ENCODE assay signal across 22 cellular contexts in genomic region chr17:79627184-79627765, GRCh38. TPM values are rescaled to one million over a fixed set of nuclear protein-coding genes. Genes with fewer than 3 reads are reported as not detected.
DNase-seq lines count a peak whose midpoint lies in the region; ATAC-seq, FAIRE-seq and TF ChIP-seq lines count a peak whose summit lies in the region.
"Had no signal": no experiment of that assay in that cellular context is flagged by ENCODE, and none has a peak within 500 bp of the region (broad histone marks: within the 10 kb centered on the region; RNA-seq: fewer than 3 reads in every experiment).

No MANE protein-coding gene starts in this region.

- no peaks in the 10 kb centered on the region for H3K36me3 ChIP-seq in right lobe of liver
- no peaks in the 10 kb centered on the region for H3K36me3 ChIP-seq in HepG2 (replicated peaks in 1 of 2; ENCODE audit: control insufficient read depth in 1 of 2, insufficient read depth in 2 of 2, low read length in 2 of 2)
- no peaks in the 10 kb centered on the region for H3K36me3 ChIP-seq in aorta (ENCODE audit: control insufficient read depth in 1 of 2, insufficient read depth in 2 of 2, low read length in 1 of 2)
- H3K36me3 ChIP-seq: BLaER1, left lung, tibial nerve had no signal

- no peak overlapping the region for H3K4me3 ChIP-seq in right lobe of liver
- H3K4me3 ChIP-seq in HepG2 (replicated peaks in 1 of 3; ENCODE audit: insufficient read depth in 1 of 3, low read depth in 2 of 3, low read length in 3 of 3): no peak overlapping the region
- no peak overlapping the region for H3K4me3 ChIP-seq in dorsolateral prefrontal cortex
- no peak overlapping the region for H3K4me3 ChIP-seq in aorta (ENCODE audit: low read length in 2 of 2)
- H3K4me3 ChIP-seq: BLaER1, left lung, tibial nerve had no signal

- no peaks in the 10 kb centered on the region; the same call in 1 of the 2 replicates for H4K20me1 ChIP-seq in HepG2 (ENCODE audit: insufficient read depth, low read length)
- H4K20me1 ChIP-seq: BLaER1 had no signal

- BruUV-seq in HepG2 (replicated peaks; lab: Mats Ljungman, UMichigan): no TSS peak

- peak; percentile 7 to 38 (median 27) for DNase-seq in right lobe of liver
- no peak for DNase-seq in HepG2 (ENCODE audit: low spot score)
- DNase-seq in dorsolateral prefrontal cortex: peak in 8 of 10 donors; percentile 2 to 40 (median 16)
- DNase-seq in omental fat pad (ENCODE audit: low spot score): peak; percentile 6
- DNase-seq in aorta: peak; percentile 28 to 60
- DNase-seq in NCI-H446 treated with DMSO at 0.1 percent for 48 hours (lab: John Stamatoyannopoulos, UW): no peak
- no peak for DNase-seq in DMS 273 (lab: John Stamatoyannopoulos, UW; ENCODE audit: unreplicated experiment)
- DNase-seq: activated CD4-positive, alpha-beta T cell treated with anti-CD3 and anti-CD28 coated beads for 4 hours; DMS 273 treated with DMSO at 0.1 percent for 48 hours; NCI-H1092; NCI-H2107; NCI-H526; T-helper 9 cell had no signal

- TF ChIP-seq EP300 in HepG2 (IDR thresholded peaks at IDR 0.05; ENCODE audit: low read depth in 2 of 2, low read length in 2 of 2): no peak
- TF ChIP-seq EP300 in HepG2 (CRISPR knock-in tag; IDR thresholded peaks at IDR 0.05; ENCODE audit: borderline replicate concordance): no peak

- no peak overlapping the region for H2AFZ ChIP-seq in HepG2 (ENCODE audit: low read length)
- H2AFZ ChIP-seq: parathyroid adenoma had no signal

- ATAC-seq in right lobe of liver (no peak), HepG2 (no peak), omental fat pad (ENCODE audit: low FRiP score) (no peak), aorta (ENCODE audit: low FRiP score) (no peak), HG03378 (IDR thresholded peaks at IDR 0.05; ENCODE audit: unreplicated experiment) (no peak)
- ATAC-seq: left lung; stimulated activated memory B cell treated with anti-CD40 and anti-IgM and Interleukin-4, amounts not matched to agents 10 μg/mL and 1 μg/mL and 100 μg/mL, for 72 hours had no signal

- no peak for TF ChIP-seq RAD21 in HepG2 (CRISPR knock-in tag; IDR thresholded peaks at IDR 0.05)

- H3K9me3 ChIP-seq in right lobe of liver (no peaks in the 10 kb centered on the region), HepG2 (ENCODE audit: low read length) (no peaks in the 10 kb centered on the region), aorta (ENCODE audit: control insufficient read depth, low read length) (no peaks in the 10 kb centered on the region)
- H3K9me3 ChIP-seq: BLaER1, left lung, tibial nerve had no signal

- H3K79me2 ChIP-seq in HepG2 (ENCODE audit: insufficient read depth, low read length): no peaks in the 10 kb centered on the region
- H3K79me2 ChIP-seq: parathyroid adenoma had no signal

- TF ChIP-seq CTCF in right lobe of liver (IDR thresholded peaks at IDR 0.05): no peak
- TF ChIP-seq CTCF in HepG2 (CRISPR knock-in tag; IDR thresholded peaks at IDR 0.05): no peak
- TF ChIP-seq CTCF in dorsolateral prefrontal cortex (IDR thresholded peaks at IDR 0.05 in 54 of 56, conservative IDR thresholded peaks at IDR 0.05 in 2 of 56; ENCODE audit: low read depth in 1 of 56, partially characterized antibody in 56 of 56): no peak
- no peak for TF ChIP-seq CTCF in omental fat pad (IDR thresholded peaks at IDR 0.05)

- in situ Hi-C loops in HepG2 (cut with HindIII; ENCODE audit: extremely low pct_ligation_motif_present, low pct_unique_long_range_greater_than_20kb): no loop called here

- CTCF ChIA-PET in HepG2 (lab: Yijun Ruan, JAX; ENCODE audit: low intra/inter-chr PET ratio, low total read pairs): no interaction called here

- H3K27ac ChIP-seq in right lobe of liver (no peak overlapping the region), HepG2 (ENCODE audit: extremely low read length, insufficient read depth, low read length) (no peak overlapping the region), dorsolateral prefrontal cortex (no peak overlapping the region), aorta (ENCODE audit: low read depth in 1 of 2, low read length in 2 of 2) (no peak overlapping the region)
- H3K27ac ChIP-seq: BLaER1, KMS-11, left lung, parathyroid adenoma, tibial nerve had no signal

- H3K27me3 ChIP-seq in right lobe of liver (no peaks in the 10 kb centered on the region), HepG2 (ENCODE audit: control insufficient read depth in 1 of 2, insufficient read depth in 2 of 2, low read length in 2 of 2) (peaks cover 5 to 82% of the 10 kb centered on the region in 2 experiments; a peak in 4 of 5 replicates), dorsolateral prefrontal cortex (peaks cover 0 to 20% (median 0%) of the 10 kb centered on the region in 45 donors), aorta (ENCODE audit: control insufficient read depth in 1 of 2, insufficient read depth in 2 of 2, low read length in 1 of 2) (no peaks in the 10 kb centered on the region)
- H3K27me3 ChIP-seq: BLaER1 had no signal

- no peak for FAIRE-seq in HepG2 (lab: Jason Lieb, UNC)
- FAIRE-seq: H54 had no signal

- WGBS in right lobe of liver (ENCODE audit: insufficient coverage, low coverage, low lambda C conversion rate, missing lambda C conversion rate): 75% methylated on average over 2 of the region's 10 CpGs
- 56% methylated on average over 6 of the region's 10 CpGs for WGBS in HepG2 (ENCODE audit: low lambda C conversion rate)
- 79 to 80% methylated on average over 10 of the region's 10 CpGs for WGBS in aorta, 2 donors

- TF ChIP-seq POLR2A in right lobe of liver (IDR thresholded peaks at IDR 0.05) (no peak), HepG2 (IDR thresholded peaks at IDR 0.05; ENCODE audit: insufficient read depth in 1 of 2, low read depth in 2 of 2, low read length in 2 of 2) (no peak)

- POLR2A ChIA-PET in HepG2 (lab: Yijun Ruan, JAX): no interaction called here

- H3K4me2 ChIP-seq in HepG2 (ENCODE audit: low read depth, low read length): no peak overlapping the region
- H3K4me2 ChIP-seq: BLaER1, KMS-11 had no signal

- H3K4me1 ChIP-seq in right lobe of liver (no peaks in the 10 kb centered on the region), HepG2 (ENCODE audit: insufficient read depth, low read length) (no peaks in the 10 kb centered on the region), aorta (ENCODE audit: control insufficient read depth in 1 of 2, insufficient read depth in 2 of 2, low read length in 2 of 2) (no peaks in the 10 kb centered on the region)
- H3K4me1 ChIP-seq: BLaER1, left lung, parathyroid adenoma, tibial nerve had no signal

- no peak overlapping the region for H3K9ac ChIP-seq in HepG2 (ENCODE audit: insufficient read depth, low read depth, low read length)
- H3K9ac ChIP-seq: BLaER1, KMS-11, parathyroid adenoma had no signal

- intact Hi-C loops in right lobe of liver (cut with DNase I) (no loop called here), HepG2 (cut with micrococcal nuclease; ENCODE audit: unreplicated experiment) (no loop called here), dorsolateral prefrontal cortex (cut with DNase I) (no loop called here), aorta (cut with DNase I) (no loop called here)

TF ChIP-seq in HepG2, 621 proteins besides CTCF, POLR2A, EP300 and RAD21 (continues in another document):
- no peak for TF ChIP-seq ZNF275 (CRISPR knock-in tag; IDR thresholded peaks at IDR 0.05; ENCODE audit: borderline replicate concordance)
- no peak for TF ChIP-seq SNAPC2 (CRISPR knock-in tag; IDR thresholded peaks at IDR 0.05)
- TF ChIP-seq RAD51 (IDR thresholded peaks at IDR 0.05; ENCODE audit: borderline replicate concordance): no peak
- TF ChIP-seq ZFP62 (CRISPR knock-in tag; IDR thresholded peaks at IDR 0.05): no peak

RNA-seq across cellular contexts. Expression of gene RBFOX3, which starts 16.4 kb away (rescaled TPM):
- total RNA-seq in right lobe of liver: not detected
- total RNA-seq in HepG2 (2016; rRNA removed; fragmentation: Illumina TruSeq; extraction: Trizol): not detected in 2 replicates
- total RNA-seq in HepG2 (2016; cell fraction: cytosol; rRNA removed; fragmentation: Illumina TruSeq; extraction: Trizol; ENCODE audit: low read depth): not detected in 2 replicates
- total RNA-seq in HepG2 (2016; cell fraction: insoluble cytoplasmic fraction; rRNA removed; fragmentation: Illumina TruSeq; extraction: Trizol): not detected in 2 replicates
- total RNA-seq in HepG2 (2016; cell fraction: membrane; rRNA removed; fragmentation: Illumina TruSeq; extraction: Trizol): not detected in 2 replicates
- not detected in 2 replicates for total RNA-seq in HepG2 (2016; cell fraction: nucleus; rRNA removed; fragmentation: Illumina TruSeq; extraction: Trizol)
- not detected in 2 replicates for polyA plus RNA-seq in HepG2 (2011; rRNA removed)
- 0.03 TPM in 1 of 2 replicates, not detected in the other for polyA plus RNA-seq in HepG2 (2011; cell fraction: cytosol; rRNA removed)
- not detected in 2 replicates for polyA plus RNA-seq in HepG2 (2011; cell fraction: nucleus; rRNA removed)
- 0.25 TPM in 1 of 2 replicates, not detected in the other for polyA plus RNA-seq in HepG2 (2012)
- not detected in 2 replicates for polyA plus RNA-seq in HepG2 (2016; cell fraction: cytosol; fragmentation: Illumina TruSeq; extraction: Trizol; ENCODE audit: low read depth)
- polyA plus RNA-seq in HepG2 (2016; cell fraction: insoluble cytoplasmic fraction; fragmentation: Illumina TruSeq; extraction: Trizol; ENCODE audit: low read depth): not detected in 2 replicates
- polyA plus RNA-seq in HepG2 (2016; cell fraction: membrane; fragmentation: Illumina TruSeq; extraction: Trizol; ENCODE audit: low read depth): not detected in 2 replicates
- polyA plus RNA-seq in HepG2 (2016; cell fraction: nucleus; fragmentation: Illumina TruSeq; extraction: Trizol; ENCODE audit: insufficient read depth, low read depth): not detected in 2 replicates
- polyA minus RNA-seq in HepG2 (2011; rRNA and poly(A)+ RNA removed; ENCODE audit: low replicate concordance): 0.05 TPM in 1 of 2 replicates, not detected in the other
- not detected in 2 replicates for polyA minus RNA-seq in HepG2 (2011; cell fraction: cytosol; rRNA and poly(A)+ RNA removed)
- not detected in 2 replicates for polyA minus RNA-seq in HepG2 (2011; cell fraction: nucleus; rRNA and poly(A)+ RNA removed)
- 100 to 1,000 TPM in 113 of 120 experiments, 10 to 100 TPM in 7; 51.1 to 231 (median 154) TPM for total RNA-seq in dorsolateral prefrontal cortex
- total RNA-seq in omental fat pad: not detected
- total RNA-seq in aorta: under 1 TPM in 1 of 2 donors, not detected in 1; 0.55 TPM
- under 1 TPM; 0.13 TPM for polyA plus RNA-seq in aorta
- total RNA-seq: left lung, OCI-LY7, tibial nerve had no signal

Comparison
In these comparisons a context has a peak if more than half of its experiments do, and no peak if none do; other contexts are left out.
1. DNase-seq: peak in right lobe of liver (3 of 3), dorsolateral prefrontal cortex (8 of 10), omental fat pad (single experiment) and aorta (2 of 2); none in HepG2 (single experiment), NCI-H446 treated with DMSO at 0.1 percent for 48 hours (single experiment) and DMS 273 (single experiment).
2. RNA of gene RBFOX3, which starts 16.4 kb away (total RNA-seq): 51.1 to 231 TPM in dorsolateral prefrontal cortex; 0.55 TPM in aorta, not detected in right lobe of liver, not detected in HepG2 and not detected in omental fat pad; every median in the first group is over 10 times any median in the second.